Comparison of ENCODE assay signal across 2 cellular contexts in the genomic region with DNA sequence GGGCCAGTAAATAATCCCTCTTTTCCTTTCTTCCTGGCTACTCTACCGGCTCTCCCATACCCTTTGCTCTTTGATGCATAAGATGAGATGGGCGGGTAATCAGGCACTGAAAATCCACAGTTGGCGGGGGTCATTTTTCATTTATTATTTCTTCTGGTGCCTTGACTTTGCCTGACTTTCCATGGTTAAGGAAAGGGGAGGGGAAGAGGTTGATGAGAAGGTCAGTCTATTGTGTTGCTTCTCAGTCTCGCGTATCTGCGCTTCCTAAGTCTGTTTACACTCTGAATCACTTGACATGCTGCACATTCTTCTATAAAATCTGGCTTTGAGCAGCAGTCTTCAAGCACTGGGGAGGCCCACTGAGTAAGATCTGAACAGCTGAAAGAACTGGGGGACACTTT.
TF ChIP-seq lines count a peak whose summit lies in the region.

No MANE protein-coding gene starts in this region.

TF ChIP-seq in H1, 55 proteins besides CTCF, POLR2A, EP300 and RAD21:
- TF ChIP-seq POLR2AphosphoS5 (IDR thresholded peaks at IDR 0.05; ENCODE audit: low read depth, low read length) (no peak), FOSL1 (IDR thresholded peaks at IDR 0.05; ENCODE audit: insufficient read depth, low read depth, low read length) (no peak), RFX5 (IDR thresholded peaks at IDR 0.05; ENCODE audit: borderline replicate concordance, low read depth, low read length) (no peak), CEBPB (IDR thresholded peaks at IDR 0.05; ENCODE audit: low read depth, low read length) (no peak), ZNF274 (IDR thresholded peaks at IDR 0.05; ENCODE audit: borderline replicate concordance, extremely low read depth, low read length) (no peak), EZH2 (IDR thresholded peaks at IDR 0.05; ENCODE audit: low read depth, low read length, severe bottlenecking) (no peak), SP1 (IDR thresholded peaks at IDR 0.05; ENCODE audit: low read depth, low read length) (no peak)
TF ChIP-seq in H1: peak in this region for 0.

TF ChIP-seq in WTC11, 78 proteins besides CTCF, POLR2A, EP300 and RAD21:
- TF ChIP-seq, protein P1, sequence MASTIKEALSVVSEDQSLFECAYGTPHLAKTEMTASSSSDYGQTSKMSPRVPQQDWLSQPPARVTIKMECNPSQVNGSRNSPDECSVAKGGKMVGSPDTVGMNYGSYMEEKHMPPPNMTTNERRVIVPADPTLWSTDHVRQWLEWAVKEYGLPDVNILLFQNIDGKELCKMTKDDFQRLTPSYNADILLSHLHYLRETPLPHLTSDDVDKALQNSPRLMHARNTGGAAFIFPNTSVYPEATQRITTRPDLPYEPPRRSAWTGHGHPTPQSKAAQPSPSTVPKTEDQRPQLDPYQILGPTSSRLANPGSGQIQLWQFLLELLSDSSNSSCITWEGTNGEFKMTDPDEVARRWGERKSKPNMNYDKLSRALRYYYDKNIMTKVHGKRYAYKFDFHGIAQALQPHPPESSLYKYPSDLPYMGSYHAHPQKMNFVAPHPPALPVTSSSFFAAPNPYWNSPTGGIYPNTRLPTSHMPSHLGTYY (CRISPR knock-in tag; IDR thresholded peaks at IDR 0.05), result no peak
- TF ChIP-seq, protein P2, sequence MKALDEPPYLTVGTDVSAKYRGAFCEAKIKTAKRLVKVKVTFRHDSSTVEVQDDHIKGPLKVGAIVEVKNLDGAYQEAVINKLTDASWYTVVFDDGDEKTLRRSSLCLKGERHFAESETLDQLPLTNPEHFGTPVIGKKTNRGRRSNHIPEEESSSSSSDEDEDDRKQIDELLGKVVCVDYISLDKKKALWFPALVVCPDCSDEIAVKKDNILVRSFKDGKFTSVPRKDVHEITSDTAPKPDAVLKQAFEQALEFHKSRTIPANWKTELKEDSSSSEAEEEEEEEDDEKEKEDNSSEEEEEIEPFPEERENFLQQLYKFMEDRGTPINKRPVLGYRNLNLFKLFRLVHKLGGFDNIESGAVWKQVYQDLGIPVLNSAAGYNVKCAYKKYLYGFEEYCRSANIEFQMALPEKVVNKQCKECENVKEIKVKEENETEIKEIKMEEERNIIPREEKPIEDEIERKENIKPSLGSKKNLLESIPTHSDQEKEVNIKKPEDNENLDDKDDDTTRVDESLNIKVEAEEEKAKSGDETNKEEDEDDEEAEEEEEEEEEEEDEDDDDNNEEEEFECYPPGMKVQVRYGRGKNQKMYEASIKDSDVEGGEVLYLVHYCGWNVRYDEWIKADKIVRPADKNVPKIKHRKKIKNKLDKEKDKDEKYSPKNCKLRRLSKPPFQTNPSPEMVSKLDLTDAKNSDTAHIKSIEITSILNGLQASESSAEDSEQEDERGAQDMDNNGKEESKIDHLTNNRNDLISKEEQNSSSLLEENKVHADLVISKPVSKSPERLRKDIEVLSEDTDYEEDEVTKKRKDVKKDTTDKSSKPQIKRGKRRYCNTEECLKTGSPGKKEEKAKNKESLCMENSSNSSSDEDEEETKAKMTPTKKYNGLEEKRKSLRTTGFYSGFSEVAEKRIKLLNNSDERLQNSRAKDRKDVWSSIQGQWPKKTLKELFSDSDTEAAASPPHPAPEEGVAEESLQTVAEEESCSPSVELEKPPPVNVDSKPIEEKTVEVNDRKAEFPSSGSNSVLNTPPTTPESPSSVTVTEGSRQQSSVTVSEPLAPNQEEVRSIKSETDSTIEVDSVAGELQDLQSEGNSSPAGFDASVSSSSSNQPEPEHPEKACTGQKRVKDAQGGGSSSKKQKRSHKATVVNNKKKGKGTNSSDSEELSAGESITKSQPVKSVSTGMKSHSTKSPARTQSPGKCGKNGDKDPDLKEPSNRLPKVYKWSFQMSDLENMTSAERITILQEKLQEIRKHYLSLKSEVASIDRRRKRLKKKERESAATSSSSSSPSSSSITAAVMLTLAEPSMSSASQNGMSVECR (CRISPR knock-in tag; IDR thresholded peaks at IDR 0.05; ENCODE audit: borderline replicate concordance), result no peak
- TF ChIP-seq FOXK1 (CRISPR knock-in tag; IDR thresholded peaks at IDR 0.05) (no peak), ETV6 (CRISPR knock-in tag; IDR thresholded peaks at IDR 0.05) (no peak), ZNF138 (CRISPR knock-in tag; conservative IDR thresholded peaks at IDR 0.05) (no peak), SP1 (CRISPR knock-in tag; conservative IDR thresholded peaks at IDR 0.05) (no peak), MYBL2 (CRISPR knock-in tag; IDR thresholded peaks at IDR 0.05) (no peak), RORB (CRISPR knock-in tag; IDR thresholded peaks at IDR 0.05) (no peak), ZNF121 (CRISPR knock-in tag; IDR thresholded peaks at IDR 0.05) (no peak), ZNF423 (CRISPR knock-in tag; IDR thresholded peaks at IDR 0.05) (no peak), NR1H2 (CRISPR knock-in tag; IDR thresholded peaks at IDR 0.05) (no peak), ATF1 (CRISPR knock-in tag; IDR thresholded peaks at IDR 0.05) (no peak), NFE2L1 (CRISPR knock-in tag; IDR thresholded peaks at IDR 0.05) (no peak)
